8 cellular contexts compared by ENCODE assay signal in the genomic region with DNA sequence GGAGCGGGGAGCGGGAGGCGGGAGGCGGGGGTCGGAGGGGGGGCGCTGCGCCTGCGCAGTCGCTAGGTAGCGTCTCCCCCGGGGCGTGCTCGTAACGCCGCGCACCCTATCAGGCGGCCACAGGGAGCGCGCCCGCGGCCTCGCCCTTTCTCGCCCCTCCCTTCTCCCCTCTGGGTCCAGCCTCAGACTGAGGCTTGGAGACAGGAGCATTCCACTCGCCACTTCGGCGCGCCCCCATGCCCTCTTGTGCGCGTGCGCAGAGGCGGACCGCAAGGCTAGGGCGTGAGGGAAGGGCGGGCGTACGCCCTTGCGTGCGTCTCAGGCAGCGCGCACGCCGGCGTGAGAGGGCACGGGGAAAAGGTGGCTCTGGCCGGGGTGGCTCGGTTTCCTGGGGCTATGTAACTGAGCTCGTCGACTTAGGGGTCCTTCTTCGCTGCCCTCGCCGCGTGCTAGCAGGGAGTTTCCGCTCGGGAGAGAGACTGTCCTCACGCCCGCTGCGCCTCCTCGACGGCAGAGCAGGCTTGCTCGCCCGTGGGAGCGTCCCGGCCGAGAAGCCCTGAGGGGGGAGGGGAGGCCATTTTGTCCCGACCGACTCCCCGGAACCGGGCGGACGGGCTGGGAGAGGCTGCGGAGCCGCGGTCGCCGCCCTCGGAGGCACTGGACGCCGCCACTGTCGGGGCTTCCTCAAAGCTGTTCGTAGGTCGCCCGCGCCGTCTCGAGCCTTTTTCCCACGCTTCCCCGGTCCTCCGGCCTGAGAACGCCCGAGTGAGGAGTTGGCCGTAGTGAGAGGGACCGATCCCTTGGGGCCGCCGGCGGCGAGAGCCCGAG. TPM values are rescaled to one million over a fixed set of nuclear protein-coding genes. Genes with fewer than 3 reads are reported as not detected.
DNase-seq lines count a peak whose midpoint lies in the region; TF ChIP-seq lines count a peak whose summit lies in the region.

A gene (plus strand): TSS at position 316 of the 828 bp plus-strand sequence. CDS start 525 bp downstream, outside the sequence.

- H3K9me3 ChIP-seq in ES-I3 (ENCODE audit: control insufficient read depth, insufficient read depth, low read length): no peaks in the 10 kb centered on the region
- no peaks in the 10 kb centered on the region for H3K9me3 ChIP-seq in HAP-1
- H3K9me3 ChIP-seq in MM.1S (replicated peaks; ENCODE audit: insufficient read depth, low read length): no peaks in the 10 kb centered on the region
- H3K9me3 ChIP-seq in stomach smooth muscle (ENCODE audit: control insufficient read depth in 2 of 2, low read length in 2 of 2): no peaks in the 10 kb centered on the region

- no peaks in the 10 kb centered on the region for H3K36me3 Mint-ChIP-seq in neural crest cell (ENCODE audit: low read depth)

- H4K20me1 ChIP-seq in MM.1S (ENCODE audit: insufficient read depth, low read length): peaks cover 9% of the 10 kb centered on the region; the same call in 1 of the 2 replicates

- H3K9ac ChIP-seq in ES-I3 (ENCODE audit: low read depth, low read length) (peak within 1 kb of the TSS; percentile 89), MM.1S (ENCODE audit: low read length) (peak within 1 kb of the TSS; percentile 87), stomach smooth muscle (ENCODE audit: low read length in 2 of 2) (peak within 1 kb of the TSS; percentile 89 to 95)

- no peaks in the 10 kb centered on the region for H3K9me2 ChIP-seq in MM.1S (replicated peaks; ENCODE audit: insufficient read depth, low read length)

- H3K27me3 ChIP-seq in HAP-1 (ENCODE audit: low read depth) (no peaks in the 10 kb centered on the region), MM.1S (replicated peaks; ENCODE audit: insufficient read depth, low read length) (no peaks in the 10 kb centered on the region), stomach smooth muscle (ENCODE audit: control insufficient read depth in 1 of 2, insufficient read depth in 2 of 2, low read length in 2 of 2) (no peaks in the 10 kb centered on the region)

- H3K4me1 Mint-ChIP-seq in neural crest cell: peaks cover 26% of the 10 kb centered on the region

- in situ Hi-C loops in HAP-1 (cut with MboI; ENCODE audit: low sequenced_read_pairs): no loop called here

- peak within 1 kb of the TSS; percentile 96 for H3K4me3 Mint-ChIP-seq in neural crest cell

- peaks cover 6% of the 10 kb centered on the region for H3F3A ChIP-seq in MM.1S (ENCODE audit: insufficient read depth, low read length)

- H2AFZ ChIP-seq in MM.1S (ENCODE audit: low read length): peak within 1 kb of the TSS; percentile 97

- H3K4me3 ChIP-seq in HAP-1 (peak within 1 kb of the TSS; percentile 99), MM.1S (ENCODE audit: low read length) (peak within 1 kb of the TSS; percentile 91), stomach smooth muscle (ENCODE audit: low read length in 2 of 2) (peak within 1 kb of the TSS; percentile 81 to 99)

- peak within 1 kb of the TSS; percentile 100 for H3K4me2 ChIP-seq in MM.1S (ENCODE audit: low read depth, low read length)

- no peaks in the 10 kb centered on the region for H3K27me3 Mint-ChIP-seq in neural crest cell (ENCODE audit: low read depth)

- peak within 1 kb of the TSS; percentile 98 for H3K27ac Mint-ChIP-seq in neural crest cell (ENCODE audit: unreplicated experiment)

- H3K9me3 Mint-ChIP-seq in neural crest cell: no peaks in the 10 kb centered on the region

- TF ChIP-seq CTCF in MM.1S (IDR thresholded peaks at IDR 0.05; ENCODE audit: low read length) (no peak), neural crest cell (conservative IDR thresholded peaks at IDR 0.05) (no peak)

- H3K27ac ChIP-seq in MM.1S (ENCODE audit: low read length) (peak within 1 kb of the TSS; percentile 94), stomach smooth muscle (ENCODE audit: low read length) (peak within 1 kb of the TSS; percentile 90)

- DNase-seq in HAP-1 (ENCODE audit: low spot score in 2 of 2) (peak; percentile 97 to 99), MM.1S (peak; percentile 99), SIG-M5 (lab: John Stamatoyannopoulos, UW) (peak; percentile 91), activated gamma-delta T cell (lab: John Stamatoyannopoulos, UW) (peak; percentile 99), fibroblast of the conjunctiva (ENCODE audit: low read depth) (peak; percentile 99), neural crest cell (ENCODE audit: low read depth, low spot score) (peak; percentile 98)

- H3K79me2 ChIP-seq in MM.1S (ENCODE audit: low read length): peaks cover 50% of the 10 kb centered on the region

- H3K4me1 ChIP-seq in ES-I3 (ENCODE audit: insufficient read depth, low read length) (peaks cover 4% of the 10 kb centered on the region), HAP-1 (peaks cover 6% of the 10 kb centered on the region; the same call in 1 of the 2 replicates), MM.1S (ENCODE audit: low read length) (peaks cover 5% of the 10 kb centered on the region; the same call in 1 of the 2 replicates), stomach smooth muscle (ENCODE audit: control insufficient read depth, insufficient read depth, low read length) (peaks cover 18% of the 10 kb centered on the region)

- H3K36me3 ChIP-seq in ES-I3 (ENCODE audit: insufficient read depth, low read length) (peaks cover 3% of the 10 kb centered on the region), HAP-1 (replicated peaks) (peaks cover 18% of the 10 kb centered on the region), MM.1S (replicated peaks; ENCODE audit: insufficient read depth, low read length) (no peaks in the 10 kb centered on the region), stomach smooth muscle (ENCODE audit: control insufficient read depth in 2 of 2, insufficient read depth in 2 of 2, low read length in 2 of 2) (no peaks in the 10 kb centered on the region)

RNA-seq across cellular contexts. Expression of the gene that starts here (rescaled TPM):
- 112 and 113 TPM in 2 replicates for total RNA-seq in neural crest cell

Comparison
In these comparisons a context has a peak if more than half of its experiments do, and no peak if none do; other contexts are left out.
1. Peak in every context shown above with its lines: DNase-seq, H3K4me3 ChIP-seq and H3K27ac ChIP-seq.